ENCODE assay signal across 9 cellular contexts in the genomic region with DNA sequence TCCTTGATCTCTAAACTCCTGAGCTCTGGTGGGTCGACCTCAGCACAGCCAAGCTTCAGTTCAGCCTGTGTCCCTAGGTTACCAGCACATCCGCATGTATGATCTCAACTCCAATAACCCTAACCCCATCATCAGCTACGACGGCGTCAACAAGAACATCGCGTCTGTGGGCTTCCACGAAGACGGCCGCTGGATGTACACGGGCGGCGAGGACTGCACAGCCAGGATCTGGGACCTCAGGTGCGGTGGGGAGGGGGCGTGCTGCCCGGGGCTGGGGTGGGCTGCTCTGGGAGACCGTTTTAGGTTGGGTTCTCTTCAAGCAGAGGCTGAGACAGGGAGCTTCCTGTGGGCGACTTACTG. TPM values are rescaled to one million over a fixed set of nuclear protein-coding genes. Genes with fewer than 3 reads are reported as not detected.
DNase-seq lines count a peak whose midpoint lies in the region; ATAC-seq and TF ChIP-seq lines count a peak whose summit lies in the region.
"Had no signal": no experiment of that assay in that cellular context is flagged by ENCODE, and none has a peak within 500 bp of the region (broad histone marks: within the 10 kb centered on the region; RNA-seq: fewer than 3 reads in every experiment).

No MANE protein-coding gene starts in this region.

- ATAC-seq in HG03342 (IDR thresholded peaks at IDR 0.05; ENCODE audit: unreplicated experiment) (no peak), GM21529 (IDR thresholded peaks at IDR 0.05; ENCODE audit: unreplicated experiment) (no peak)

- H3K36me3 ChIP-seq in ES-I3 (ENCODE audit: insufficient read depth, low read length): no peaks in the 10 kb centered on the region
- H3K36me3 ChIP-seq in OCI-LY7 (ENCODE audit: insufficient read depth, low read length): peaks cover 35% of the 10 kb centered on the region

- H3K27ac ChIP-seq in OCI-LY7 (ENCODE audit: low read depth, low read length, poor library complexity, severe bottlenecking): peak overlapping the region; percentile 64

- POLR2A ChIA-PET in OCI-LY7 (lab: Charles Lee): interaction anchor here (0.6 to 1.1 kb wide), 2 partner anchors 8 to 253 kb away, joined by 4 read pairs; a partner anchor contains a TSS

- peak overlapping the region; percentile 95 for H3K9ac ChIP-seq in ES-I3 (ENCODE audit: low read depth, low read length)

- peaks cover 12% of the 10 kb centered on the region; the same call in 1 of the 2 replicates for H3K79me2 ChIP-seq in OCI-LY7 (ENCODE audit: insufficient read depth, low read depth, low read length)

- peaks cover 11% of the 10 kb centered on the region for H3K4me1 Mint-ChIP-seq in progenitor cell of endocrine pancreas (ENCODE audit: low read depth)

- H3K9me3 ChIP-seq in ES-I3 (ENCODE audit: control insufficient read depth, insufficient read depth, low read length) (no peaks in the 10 kb centered on the region), OCI-LY7 (ENCODE audit: low read length) (no peaks in the 10 kb centered on the region)
- H3K9me3 ChIP-seq: mucosa of descending colon had no signal

- H3K4me1 ChIP-seq in ES-I3 (ENCODE audit: insufficient read depth, low read length) (peaks cover 7% of the 10 kb centered on the region; the same call in 1 of the 2 replicates), OCI-LY7 (ENCODE audit: insufficient read depth, low read length, poor library complexity, severe bottlenecking) (peaks cover 13% of the 10 kb centered on the region)

- no peak for TF ChIP-seq CTCF in OCI-LY7 (conservative IDR thresholded peaks at IDR 0.05; ENCODE audit: low read length)
- no peak for TF ChIP-seq CTCF in epithelial cell of esophagus (IDR thresholded peaks at IDR 0.05; ENCODE audit: insufficient read depth, low read depth, low read length, missing control alignments)
- no peak for TF ChIP-seq CTCF in progenitor cell of endocrine pancreas (IDR thresholded peaks at IDR 0.05; ENCODE audit: unreplicated experiment)

- TSS peak; percentile 65 for BruUV-seq in OCI-LY7 (replicated peaks; lab: Mats Ljungman, UMichigan)

- DNase-seq in OCI-LY7 (ENCODE audit: low spot score): no peak
- no peak for DNase-seq in epithelial cell of esophagus (ENCODE audit: low read depth)
- DNase-seq in progenitor cell of endocrine pancreas (ENCODE audit: low spot score, unreplicated experiment): no peak
- no peak for DNase-seq in posterior vena cava (ENCODE audit: low spot score)
- DNase-seq in hippocampal formation (lab: John Stamatoyannopoulos, UW): no peak

- H4K20me1 ChIP-seq in OCI-LY7 (ENCODE audit: insufficient read depth, low read length): no peaks in the 10 kb centered on the region

- CTCF ChIA-PET in OCI-LY7 (lab: Charles Lee; ENCODE audit: unreplicated experiment): no interaction called here

- peaks cover 4% of the 10 kb centered on the region for H3K36me3 Mint-ChIP-seq in progenitor cell of endocrine pancreas (ENCODE audit: insufficient read depth)

- no peaks in the 10 kb centered on the region for H3K9me3 Mint-ChIP-seq in progenitor cell of endocrine pancreas (ENCODE audit: low read depth)

- H3K4me3 Mint-ChIP-seq in progenitor cell of endocrine pancreas (ENCODE audit: low read depth): peak overlapping the region; percentile 75

- H3K9me2 ChIP-seq in OCI-LY7 (ENCODE audit: insufficient read depth, low read length): no peaks in the 10 kb centered on the region

- peak overlapping the region; percentile 79 for H3K4me3 ChIP-seq in OCI-LY7 (ENCODE audit: low read depth, low read length, poor library complexity, severe bottlenecking)
- H3K4me3 ChIP-seq in epithelial cell of esophagus (ENCODE audit: low read length): peak overlapping the region; percentile 69

- no peak overlapping the region for H2AFZ ChIP-seq in OCI-LY7 (ENCODE audit: low read length)

- H3K27ac Mint-ChIP-seq in progenitor cell of endocrine pancreas: peak overlapping the region; percentile 16

- peak overlapping the region; percentile 95 for H3K4me2 ChIP-seq in OCI-LY7 (ENCODE audit: low read length)

- intact Hi-C loops in OCI-LY7 (cut with micrococcal nuclease; ENCODE audit: unreplicated experiment) (no loop called here), posterior vena cava (cut with DNase I) (loop anchor here in 1 of 2 donors (10.0 kb wide), 1 partner anchor 318 kb away; a partner anchor contains a TSS)

- no peaks in the 10 kb centered on the region for H3K27me3 Mint-ChIP-seq in progenitor cell of endocrine pancreas

RNA-seq across cellular contexts. Expression of a gene that starts 1.1 kb away (rescaled TPM):
- total RNA-seq in OCI-LY7 (2014; rRNA removed; shearing (Covaris generic)): 57.1 and 65.4 TPM in 2 replicates
- total RNA-seq in OCI-LY7 (2022): 68.6 and 71.3 TPM in 2 replicates
- total RNA-seq in progenitor cell of endocrine pancreas: 51.5 TPM in 2 replicates
- total RNA-seq in posterior vena cava: 10 to 100 TPM; 16.6 to 21.4 TPM

RNA-seq across cellular contexts. Expression of a gene that starts 4.3 kb away (rescaled TPM):
- total RNA-seq in OCI-LY7 (2014; rRNA removed; shearing (Covaris generic)): 15.8 and 30.4 TPM in 2 replicates
- 31.7 and 36.6 TPM in 2 replicates for total RNA-seq in OCI-LY7 (2022)
- 22.5 and 24.6 TPM in 2 replicates for total RNA-seq in progenitor cell of endocrine pancreas
- total RNA-seq in posterior vena cava: 1 to 10 TPM; 2.1 to 2.6 TPM

RNA-seq across cellular contexts. Expression of a gene that starts 8.2 kb away (rescaled TPM):
- total RNA-seq in OCI-LY7 (2014; rRNA removed; shearing (Covaris generic)): 44.2 TPM in 2 replicates
- 37.0 and 37.9 TPM in 2 replicates for total RNA-seq in OCI-LY7 (2022)
- total RNA-seq in progenitor cell of endocrine pancreas: 28.5 and 30.6 TPM in 2 replicates
- 1 to 10 TPM; 7.2 to 8.4 TPM for total RNA-seq in posterior vena cava

RNA-seq across cellular contexts. Expression of a gene that starts 10.0 kb away (rescaled TPM):
- 0.09 TPM in 1 of 2 replicates, not detected in the other for total RNA-seq in OCI-LY7 (2014; rRNA removed; shearing (Covaris generic))
- total RNA-seq in OCI-LY7 (2022) (0.06 and 0.13 TPM in 2 replicates), progenitor cell of endocrine pancreas (12.7 and 13.1 TPM in 2 replicates), posterior vena cava (under 1 TPM in 1 of 2 donors, not detected in 1; 0.05 TPM)

RNA-seq across cellular contexts. Expression of a gene that starts 17.0 kb away (rescaled TPM):
- 43.1 and 59.6 TPM in 2 replicates for total RNA-seq in OCI-LY7 (2014; rRNA removed; shearing (Covaris generic))
- total RNA-seq in OCI-LY7 (2022) (35.3 and 42.3 TPM in 2 replicates), progenitor cell of endocrine pancreas (30.9 and 33.7 TPM in 2 replicates), posterior vena cava (10 to 100 TPM; 15.5 to 19.3 TPM)
